ENCODE assay signal across 8 cellular contexts in genomic region chr6:70369332-70369950, GRCh38. TPM values are rescaled to one million over a fixed set of nuclear protein-coding genes. Genes with fewer than 3 reads are reported as not detected.
DNase-seq lines count a peak whose midpoint lies in the region; ATAC-seq, FAIRE-seq and TF ChIP-seq lines count a peak whose summit lies in the region.

No MANE protein-coding gene starts in this region.

- H4K20me1 ChIP-seq in PC-9 (ENCODE audit: insufficient read depth) = no peaks in the 10 kb centered on the region

- no peaks in the 10 kb centered on the region for H3K9me2 ChIP-seq in PC-9 (ENCODE audit: insufficient read depth)

- no peak overlapping the region for H3K4me2 ChIP-seq in PC-9

- H3K27me3 ChIP-seq in PC-9 (ENCODE audit: insufficient read depth, low read depth) (peaks cover 65% of the 10 kb centered on the region), neutrophil (peaks cover 26% of the 10 kb centered on the region), testis (no peaks in the 10 kb centered on the region)

- BruUV-seq in PC-9 (replicated peaks; lab: Mats Ljungman, UMichigan) = no TSS peak

- POLR2A ChIA-PET in PC-9 (lab: Charles Lee; ENCODE audit: unreplicated experiment) = interaction anchor here (0.5 kb wide), 1 partner anchor 555 kb away, joined by 3 read pairs; no protein-coding TSS in a partner anchor

- H3K4me1 ChIP-seq in PC-9 (replicated peaks; ENCODE audit: insufficient read depth) (no peaks in the 10 kb centered on the region; the same call in 1 of the 2 replicates), neutrophil (ENCODE audit: control insufficient read depth in 1 of 2, insufficient read depth in 1 of 2, low read depth in 1 of 2, low read length in 1 of 2) (no peaks in the 10 kb centered on the region), testis (no peaks in the 10 kb centered on the region)

- no peak overlapping the region for H3K27ac ChIP-seq in PC-9
- no peak overlapping the region for H3K27ac ChIP-seq in neutrophil
- H3K27ac ChIP-seq in testis = no peak overlapping the region

- no peaks in the 10 kb centered on the region for H3F3A ChIP-seq in PC-9 (ENCODE audit: insufficient read depth, low read depth)

- H3K79me2 ChIP-seq in PC-9 (ENCODE audit: low read depth) = no peaks in the 10 kb centered on the region

- H3K9me3 ChIP-seq in PC-9 (ENCODE audit: insufficient read depth, low read depth) (no peaks in the 10 kb centered on the region), neutrophil (no peaks in the 10 kb centered on the region), testis (no peaks in the 10 kb centered on the region)

- no peak overlapping the region for H2AFZ ChIP-seq in PC-9

- 16% methylated on average over 5 of the region's 5 CpGs for WGBS in testis, 2 donors

- ATAC-seq in GM21390 (IDR thresholded peaks at IDR 0.05; ENCODE audit: unreplicated experiment) = peak; percentile 87

- intact Hi-C loops in PC-9 (cut with micrococcal nuclease; ENCODE audit: unreplicated experiment) (loop anchor here (1.0 to 5.0 kb wide), 3 partner anchors 59 to 513 kb away; no protein-coding TSS in a partner anchor), testis (cut with DNase I; ENCODE audit: low total_unique reads) (loop anchor here (10.0 kb wide), 1 partner anchor 55 kb away; no protein-coding TSS in a partner anchor)

- H3K4me3 ChIP-seq in PC-9 = no peak overlapping the region
- H3K4me3 ChIP-seq in neutrophil (ENCODE audit: low read depth in 1 of 2, low read length in 1 of 2) = no peak overlapping the region
- no peak overlapping the region for H3K4me3 ChIP-seq in testis

- peak; percentile 90 for TF ChIP-seq CTCF in PC-9 (conservative IDR thresholded peaks at IDR 0.05)
- TF ChIP-seq CTCF in neutrophil (IDR thresholded peaks at IDR 0.05) = peak; percentile 62
- TF ChIP-seq CTCF in testis (IDR thresholded peaks at IDR 0.05) = peak; percentile 71 to 89 (median 87)

- DNase-seq in DMS53 (lab: John Stamatoyannopoulos, UW) = peak; percentile 86
- DNase-seq in HTR-8/SVneo (ENCODE audit: insufficient read length, low spot score) = peak; percentile 49
- DNase-seq in PC-9 = peak; percentile 46 to 67
- peak; percentile 67 to 72 for DNase-seq in activated T-cell treated with anti-CD3 and anti-CD28 coated beads, Interleukin-2, amount 50 U/mL, for 48 hours
- peak; percentile 71 for DNase-seq in fibroblast of peridontal ligament (ENCODE audit: extremely low read depth)
- DNase-seq in testis = peak; percentile 64

- CTCF ChIA-PET in PC-9 (lab: Charles Lee) = interaction anchor here (0.5 to 1.1 kb wide), 7 partner anchors 30 to 254 kb away, joined by 3 to 11 read pairs (median 5); partner anchors contain the start of gene FAM135A

- FAIRE-seq in HTR-8/SVneo (lab: Jason Lieb, UNC) = no peak

- no peaks in the 10 kb centered on the region for H3K36me3 ChIP-seq in PC-9 (ENCODE audit: low read depth)
- H3K36me3 ChIP-seq in neutrophil = no peaks in the 10 kb centered on the region
- no peaks in the 10 kb centered on the region for H3K36me3 ChIP-seq in testis (ENCODE audit: low read depth, missing control alignments)

- TF ChIP-seq POLR2A in testis (IDR thresholded peaks at IDR 0.05) = no peak

RNA-seq across cellular contexts. Expression of gene FAM135A, which starts 43.9 kb away (rescaled TPM):
- total RNA-seq in PC-9 (2021) (16.0 and 16.7 TPM in 2 replicates), testis (10 to 100 TPM; 67.0 to 68.9 TPM)
- polyA plus RNA-seq in testis (ENCODE audit: insufficient read depth, low read depth, low replicate concordance) = 21.7 TPM
